Comparison of ENCODE assay signal across 8 cellular contexts in the genomic region with DNA sequence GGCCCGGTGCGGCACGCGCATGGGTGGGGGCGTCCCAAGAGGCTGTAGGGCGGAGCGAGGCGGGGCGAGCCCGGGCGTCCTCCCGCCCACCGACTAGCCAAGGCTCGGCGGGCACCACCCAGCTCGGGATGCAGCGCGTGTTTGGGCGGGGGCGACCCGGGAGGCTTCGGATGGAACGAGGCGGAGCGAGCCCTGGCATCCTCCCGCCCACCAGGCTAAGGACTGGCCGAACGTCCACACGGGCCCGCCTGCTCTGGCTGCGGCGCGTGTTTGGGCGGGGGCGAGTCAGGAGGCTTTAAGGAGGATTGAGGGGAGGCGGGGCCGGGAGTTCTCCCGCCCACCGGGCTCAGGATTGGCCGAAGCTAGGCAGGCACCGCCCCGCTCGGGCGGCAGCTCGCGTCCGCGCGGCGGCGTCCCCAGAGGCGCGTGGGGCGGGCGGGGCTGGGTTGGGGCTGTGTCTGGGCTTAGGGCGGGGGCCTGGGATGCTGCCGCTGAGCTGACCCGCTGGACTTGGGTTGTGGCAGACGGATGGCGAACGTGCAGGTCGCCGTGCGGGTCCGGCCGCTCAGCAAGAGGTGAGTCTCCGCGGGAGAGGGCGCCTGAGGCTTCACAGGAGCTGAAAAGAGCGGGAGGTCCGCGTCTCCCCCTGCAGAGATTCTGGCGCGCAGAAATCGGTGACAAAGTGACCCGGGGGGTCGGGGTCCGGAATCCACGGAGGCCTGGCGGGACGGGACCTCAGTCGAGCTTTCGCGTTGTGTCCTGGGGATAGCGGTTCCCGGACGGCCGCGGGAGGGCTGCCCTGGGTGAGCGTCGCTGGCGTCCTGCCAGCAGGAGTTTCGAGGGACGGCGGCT. TPM values are rescaled to one million over a fixed set of nuclear protein-coding genes. Genes with fewer than 3 reads are reported as not detected.
DNase-seq lines count a peak whose midpoint lies in the region; ATAC-seq and TF ChIP-seq lines count a peak whose summit lies in the region.

A gene (plus strand): TSS at position 419 of the 852 bp plus-strand sequence. CDS start 110 bp downstream, at position 529.

- H3K27me3 Mint-ChIP-seq in WTC11 (ENCODE audit: low read depth): peaks cover 65% of the 10 kb centered on the region

- H3K4me3 ChIP-seq in spleen: peak within 1 kb of the TSS; percentile 71 to 96 (median 84)

- H3K9me3 ChIP-seq in spleen: no peaks in the 10 kb centered on the region

- TF ChIP-seq CTCF in AG09319 (IDR thresholded peaks at IDR 0.05; ENCODE audit: low read depth, low read length): no peak
- no peak for TF ChIP-seq CTCF in WTC11 (IDR thresholded peaks at IDR 0.05)
- peak in 4 of 11 experiments; percentile 10 to 50 (median 20) for TF ChIP-seq CTCF in spleen (IDR thresholded peaks at IDR 0.05 in 8 of 11, conservative IDR thresholded peaks at IDR 0.05 in 3 of 11)

- peaks cover 0 to 18% (median 0%) of the 10 kb centered on the region in 7 donors for H3K27me3 ChIP-seq in spleen (replicated peaks in 1 of 7)

- POLR2A ChIA-PET in WTC11 (lab: Charles Lee): interaction anchor here (0.6 to 2.1 kb wide), 6 partner anchors 8 to 323 kb away, joined by 3 to 10 read pairs (median 4); a partner anchor contains a TSS

- CTCF ChIA-PET in WTC11 (lab: Charles Lee): interaction anchor here (0.6 to 1.8 kb wide), 8 partner anchors 11 to 351 kb away, joined by 3 to 13 read pairs (median 4); no protein-coding TSS in a partner anchor

- ATAC-seq in GM19025 (IDR thresholded peaks at IDR 0.05; ENCODE audit: low read depth, unreplicated experiment): peak; percentile 91
- peak; percentile 91 for ATAC-seq in HG03280 (IDR thresholded peaks at IDR 0.05; ENCODE audit: unreplicated experiment)
- peak; percentile 97 for ATAC-seq in WTC11

- peaks cover 12% of the 10 kb centered on the region for H3K4me1 Mint-ChIP-seq in WTC11

- H3K36me3 Mint-ChIP-seq in WTC11: no peaks in the 10 kb centered on the region

- H3K9me3 Mint-ChIP-seq in WTC11: no peaks in the 10 kb centered on the region

- H3K4me3 Mint-ChIP-seq in WTC11: peak within 1 kb of the TSS; percentile 90

- H3K4me1 ChIP-seq in spleen: peaks cover 3 to 39% (median 28%) of the 10 kb centered on the region in 6 donors

- peak; percentile 97 for DNase-seq in AG09319 (ENCODE audit: extremely low read depth, low read depth)
- DNase-seq in NCI-H345 (lab: John Stamatoyannopoulos, UW): peak; percentile 94
- peak; percentile 99 for DNase-seq in WTC11 (ENCODE audit: low spot score)
- peak; percentile 72 to 99 (median 98) for DNase-seq in caudate nucleus (lab: John Stamatoyannopoulos, UW)
- peak; percentile 95 for DNase-seq in inferior parietal cortex (ENCODE audit: extremely low spot score)
- DNase-seq in spleen: peak; percentile 99

- H3K36me3 ChIP-seq in spleen: peaks cover 0 to 2% (median 0%) of the 10 kb centered on the region in 6 donors

- WGBS in spleen, 5 donors: 0 to 1% (median 1%) methylated on average over 21 to 95 of the region's 95 CpGs

- H3K27ac ChIP-seq in caudate nucleus (ENCODE audit: low read depth, low read length): peak within 1 kb of the TSS; percentile 83
- peak within 1 kb of the TSS; percentile 58 to 89 (median 86) for H3K27ac ChIP-seq in spleen

- intact Hi-C loops in spleen (cut with DNase I; ENCODE audit: low total_unique reads): no loop called here

- TF ChIP-seq POLR2A in spleen (IDR thresholded peaks at IDR 0.05): peak in 1 of 3 donors; percentile 28

- peak within 1 kb of the TSS; percentile 15 for H3K27ac Mint-ChIP-seq in WTC11

TF ChIP-seq in WTC11, 78 proteins besides CTCF, POLR2A, EP300 and RAD21 (continues in another document):
- TF ChIP-seq, protein P1, sequence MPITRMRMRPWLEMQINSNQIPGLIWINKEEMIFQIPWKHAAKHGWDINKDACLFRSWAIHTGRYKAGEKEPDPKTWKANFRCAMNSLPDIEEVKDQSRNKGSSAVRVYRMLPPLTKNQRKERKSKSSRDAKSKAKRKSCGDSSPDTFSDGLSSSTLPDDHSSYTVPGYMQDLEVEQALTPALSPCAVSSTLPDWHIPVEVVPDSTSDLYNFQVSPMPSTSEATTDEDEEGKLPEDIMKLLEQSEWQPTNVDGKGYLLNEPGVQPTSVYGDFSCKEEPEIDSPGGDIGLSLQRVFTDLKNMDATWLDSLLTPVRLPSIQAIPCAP (CRISPR knock-in tag; IDR thresholded peaks at IDR 0.05): 0 out of 2 replicates have a peak, but pooled peaks have one; percentile 60
- TF ChIP-seq ZNF219 (CRISPR knock-in tag; IDR thresholded peaks at IDR 0.05; ENCODE audit: borderline replicate concordance): 0 out of 2 replicates have a peak, but pooled peaks have one; percentile 31
- TF ChIP-seq, protein P2, sequence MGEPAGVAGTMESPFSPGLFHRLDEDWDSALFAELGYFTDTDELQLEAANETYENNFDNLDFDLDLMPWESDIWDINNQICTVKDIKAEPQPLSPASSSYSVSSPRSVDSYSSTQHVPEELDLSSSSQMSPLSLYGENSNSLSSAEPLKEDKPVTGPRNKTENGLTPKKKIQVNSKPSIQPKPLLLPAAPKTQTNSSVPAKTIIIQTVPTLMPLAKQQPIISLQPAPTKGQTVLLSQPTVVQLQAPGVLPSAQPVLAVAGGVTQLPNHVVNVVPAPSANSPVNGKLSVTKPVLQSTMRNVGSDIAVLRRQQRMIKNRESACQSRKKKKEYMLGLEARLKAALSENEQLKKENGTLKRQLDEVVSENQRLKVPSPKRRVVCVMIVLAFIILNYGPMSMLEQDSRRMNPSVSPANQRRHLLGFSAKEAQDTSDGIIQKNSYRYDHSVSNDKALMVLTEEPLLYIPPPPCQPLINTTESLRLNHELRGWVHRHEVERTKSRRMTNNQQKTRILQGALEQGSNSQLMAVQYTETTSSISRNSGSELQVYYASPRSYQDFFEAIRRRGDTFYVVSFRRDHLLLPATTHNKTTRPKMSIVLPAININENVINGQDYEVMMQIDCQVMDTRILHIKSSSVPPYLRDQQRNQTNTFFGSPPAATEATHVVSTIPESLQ (CRISPR knock-in tag; IDR thresholded peaks at IDR 0.05): no peak
- TF ChIP-seq FOXK1 (CRISPR knock-in tag; IDR thresholded peaks at IDR 0.05): peak; percentile 83; the same call in 1 of the 2 replicates
- TF ChIP-seq SP1 (CRISPR knock-in tag; conservative IDR thresholded peaks at IDR 0.05): peak; percentile 92
- TF ChIP-seq, protein P3, sequence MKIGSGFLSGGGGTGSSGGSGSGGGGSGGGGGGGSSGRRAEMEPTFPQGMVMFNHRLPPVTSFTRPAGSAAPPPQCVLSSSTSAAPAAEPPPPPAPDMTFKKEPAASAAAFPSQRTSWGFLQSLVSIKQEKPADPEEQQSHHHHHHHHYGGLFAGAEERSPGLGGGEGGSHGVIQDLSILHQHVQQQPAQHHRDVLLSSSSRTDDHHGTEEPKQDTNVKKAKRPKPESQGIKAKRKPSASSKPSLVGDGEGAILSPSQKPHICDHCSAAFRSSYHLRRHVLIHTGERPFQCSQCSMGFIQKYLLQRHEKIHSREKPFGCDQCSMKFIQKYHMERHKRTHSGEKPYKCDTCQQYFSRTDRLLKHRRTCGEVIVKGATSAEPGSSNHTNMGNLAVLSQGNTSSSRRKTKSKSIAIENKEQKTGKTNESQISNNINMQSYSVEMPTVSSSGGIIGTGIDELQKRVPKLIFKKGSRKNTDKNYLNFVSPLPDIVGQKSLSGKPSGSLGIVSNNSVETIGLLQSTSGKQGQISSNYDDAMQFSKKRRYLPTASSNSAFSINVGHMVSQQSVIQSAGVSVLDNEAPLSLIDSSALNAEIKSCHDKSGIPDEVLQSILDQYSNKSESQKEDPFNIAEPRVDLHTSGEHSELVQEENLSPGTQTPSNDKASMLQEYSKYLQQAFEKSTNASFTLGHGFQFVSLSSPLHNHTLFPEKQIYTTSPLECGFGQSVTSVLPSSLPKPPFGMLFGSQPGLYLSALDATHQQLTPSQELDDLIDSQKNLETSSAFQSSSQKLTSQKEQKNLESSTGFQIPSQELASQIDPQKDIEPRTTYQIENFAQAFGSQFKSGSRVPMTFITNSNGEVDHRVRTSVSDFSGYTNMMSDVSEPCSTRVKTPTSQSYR (CRISPR knock-in tag; IDR thresholded peaks at IDR 0.05): no peak; the same call in 1 of the 2 replicates
- peak; percentile 85 for TF ChIP-seq ETV6 (CRISPR knock-in tag; IDR thresholded peaks at IDR 0.05)
- peak; percentile 82 for TF ChIP-seq FOXP1 (CRISPR knock-in tag; IDR thresholded peaks at IDR 0.05; ENCODE audit: borderline replicate concordance)
- no peak; the same call in 1 of the 2 replicates for TF ChIP-seq NR2C2 (CRISPR knock-in tag; IDR thresholded peaks at IDR 0.05)
- 0 out of 2 replicates have a peak, but pooled peaks have one; percentile 44 for TF ChIP-seq CREB1 (CRISPR knock-in tag; IDR thresholded peaks at IDR 0.05)
- TF ChIP-seq, protein P4, sequence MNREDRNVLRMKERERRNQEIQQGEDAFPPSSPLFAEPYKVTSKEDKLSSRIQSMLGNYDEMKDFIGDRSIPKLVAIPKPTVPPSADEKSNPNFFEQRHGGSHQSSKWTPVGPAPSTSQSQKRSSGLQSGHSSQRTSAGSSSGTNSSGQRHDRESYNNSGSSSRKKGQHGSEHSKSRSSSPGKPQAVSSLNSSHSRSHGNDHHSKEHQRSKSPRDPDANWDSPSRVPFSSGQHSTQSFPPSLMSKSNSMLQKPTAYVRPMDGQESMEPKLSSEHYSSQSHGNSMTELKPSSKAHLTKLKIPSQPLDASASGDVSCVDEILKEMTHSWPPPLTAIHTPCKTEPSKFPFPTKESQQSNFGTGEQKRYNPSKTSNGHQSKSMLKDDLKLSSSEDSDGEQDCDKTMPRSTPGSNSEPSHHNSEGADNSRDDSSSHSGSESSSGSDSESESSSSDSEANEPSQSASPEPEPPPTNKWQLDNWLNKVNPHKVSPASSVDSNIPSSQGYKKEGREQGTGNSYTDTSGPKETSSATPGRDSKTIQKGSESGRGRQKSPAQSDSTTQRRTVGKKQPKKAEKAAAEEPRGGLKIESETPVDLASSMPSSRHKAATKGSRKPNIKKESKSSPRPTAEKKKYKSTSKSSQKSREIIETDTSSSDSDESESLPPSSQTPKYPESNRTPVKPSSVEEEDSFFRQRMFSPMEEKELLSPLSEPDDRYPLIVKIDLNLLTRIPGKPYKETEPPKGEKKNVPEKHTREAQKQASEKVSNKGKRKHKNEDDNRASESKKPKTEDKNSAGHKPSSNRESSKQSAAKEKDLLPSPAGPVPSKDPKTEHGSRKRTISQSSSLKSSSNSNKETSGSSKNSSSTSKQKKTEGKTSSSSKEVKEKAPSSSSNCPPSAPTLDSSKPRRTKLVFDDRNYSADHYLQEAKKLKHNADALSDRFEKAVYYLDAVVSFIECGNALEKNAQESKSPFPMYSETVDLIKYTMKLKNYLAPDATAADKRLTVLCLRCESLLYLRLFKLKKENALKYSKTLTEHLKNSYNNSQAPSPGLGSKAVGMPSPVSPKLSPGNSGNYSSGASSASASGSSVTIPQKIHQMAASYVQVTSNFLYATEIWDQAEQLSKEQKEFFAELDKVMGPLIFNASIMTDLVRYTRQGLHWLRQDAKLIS (CRISPR knock-in tag; IDR thresholded peaks at IDR 0.05; ENCODE audit: borderline replicate concordance): no peak
- 0 out of 2 replicates have a peak, but pooled peaks have one; percentile 27 for TF ChIP-seq RELA (CRISPR knock-in tag; IDR thresholded peaks at IDR 0.05; ENCODE audit: borderline replicate concordance)

RNA-seq across cellular contexts. Expression of the gene that starts here (rescaled TPM):
- total RNA-seq in WTC11 (2021): 5.7 to 6.6 TPM (median 6.2 TPM) in 3 replicates
- total RNA-seq in spleen: 10 to 100 TPM; 14.2 to 30.8 (median 23.6) TPM
- polyA plus RNA-seq in spleen: 1 to 10 TPM in 2 of 3 donors, under 1 TPM in 1; 0.97 to 4.4 (median 2.8) TPM

Comparison
In these comparisons a context has a peak if more than half of its experiments do, and no peak if none do; other contexts are left out.
1. Peak in every context shown above with its lines: DNase-seq, ATAC-seq, H3K4me3 ChIP-seq and H3K27ac ChIP-seq.